ENCODE assay signal across 25 cellular contexts in the genomic region with DNA sequence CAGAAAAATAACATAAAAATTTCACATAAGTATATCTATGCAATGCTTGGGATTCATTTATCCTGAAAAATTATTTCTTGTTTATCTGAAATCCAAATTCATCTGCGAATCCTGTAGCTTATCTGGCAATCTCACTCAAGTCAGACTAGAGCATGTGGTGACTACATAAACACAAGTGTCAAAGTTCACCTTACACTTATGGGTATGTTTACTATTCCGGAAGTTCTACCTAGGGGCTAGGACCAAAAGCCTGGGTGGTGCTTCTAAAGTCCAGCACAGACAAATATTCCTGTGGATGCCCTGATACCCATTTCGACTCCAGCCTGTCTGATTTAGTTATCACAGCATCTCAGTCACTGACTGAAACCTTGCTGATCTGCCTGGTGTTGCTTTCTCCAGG.
"Had no signal": no experiment of that assay in that cellular context is flagged by ENCODE, and none has a peak within 500 bp of the region (broad histone marks: within the 10 kb centered on the region; RNA-seq: fewer than 3 reads in every experiment).

No MANE protein-coding gene starts in this region.

- H3K4me3 ChIP-seq: coronary artery, dorsolateral prefrontal cortex, esophagus muscularis mucosa, gastroesophageal sphincter, heart left ventricle, hepatocyte, left lung, lower lobe of right lung, mucosa of descending colon had no signal

- H3K4me1 ChIP-seq: esophagus muscularis mucosa, foreskin keratinocyte, gastroesophageal sphincter, heart left ventricle, left lung, lower lobe of right lung had no signal

- FAIRE-seq: endothelial cell of umbilical vein, frontal cortex, kidney had no signal

- H3K4me1 Mint-ChIP-seq: immature natural killer cell; mesothelial cell of epicardium; naive B cell; naive thymus-derived CD8-positive, alpha-beta T cell had no signal

- H3K79me2 ChIP-seq: hepatocyte had no signal

- H3K27me3 ChIP-seq: esophagus muscularis mucosa, foreskin keratinocyte, gastroesophageal sphincter, heart left ventricle, hepatocyte, left lung had no signal

- H3K4me2 ChIP-seq: hepatocyte had no signal

- H3K27ac ChIP-seq: coronary artery, dorsolateral prefrontal cortex, esophagus muscularis mucosa, foreskin keratinocyte, gastroesophageal sphincter, heart left ventricle, hepatocyte, left lung, lower lobe of right lung had no signal

- H3K9me3 ChIP-seq: esophagus muscularis mucosa, gastroesophageal sphincter, heart left ventricle, left lung, lower lobe of right lung, mucosa of descending colon had no signal

- H3K4me3 Mint-ChIP-seq: immature natural killer cell; mesothelial cell of epicardium; naive B cell; naive thymus-derived CD8-positive, alpha-beta T cell had no signal

- H3K36me3 ChIP-seq: esophagus muscularis mucosa, gastroesophageal sphincter, heart left ventricle, left lung, lower lobe of right lung had no signal

- H3K36me3 Mint-ChIP-seq: immature natural killer cell, mesothelial cell of epicardium, naive B cell had no signal

- H3K27ac Mint-ChIP-seq: immature natural killer cell; mesothelial cell of epicardium; naive B cell; naive thymus-derived CD8-positive, alpha-beta T cell had no signal

- H2AFZ ChIP-seq: hepatocyte had no signal

- ATAC-seq: foreskin keratinocyte; gastroesophageal sphincter; heart left ventricle; left lung; left ventricle myocardium superior; lower lobe of right lung; mucosa of descending colon; naive thymus-derived CD8-positive, alpha-beta T cell had no signal

- DNase-seq: dermis blood vessel endothelial cell; dorsolateral prefrontal cortex; effector CD4-positive, alpha-beta T cell; effector memory CD4-positive, alpha-beta T cell; foreskin keratinocyte; heart left ventricle; hypothalamus; immature natural killer cell; islet precursor cell; kidney; kidney glomerular epithelial cell; left lung; left ventricle myocardium superior; lower lobe of right lung; mesenchymal stem cell; mucosa of descending colon; naive B cell; naive thymus-derived CD8-positive, alpha-beta T cell had no signal
